Comparison of ENCODE assay signal across 1 cellular context in genomic region chr9:127644943-127645342, GRCh38.
TF ChIP-seq lines count a peak whose summit lies in the region.

No MANE protein-coding gene starts in this region.

TF ChIP-seq in GM23338, 12 proteins besides CTCF, POLR2A, EP300 and RAD21 (continued from another document):
- TF ChIP-seq ZNF462 (CRISPR knock-in tag; IDR thresholded peaks at IDR 0.05) = peak; percentile 87
- no peak for TF ChIP-seq ETS1 (IDR thresholded peaks at IDR 0.05)
TF ChIP-seq in GM23338: peak in this region for 1.
